In the genomic region with DNA sequence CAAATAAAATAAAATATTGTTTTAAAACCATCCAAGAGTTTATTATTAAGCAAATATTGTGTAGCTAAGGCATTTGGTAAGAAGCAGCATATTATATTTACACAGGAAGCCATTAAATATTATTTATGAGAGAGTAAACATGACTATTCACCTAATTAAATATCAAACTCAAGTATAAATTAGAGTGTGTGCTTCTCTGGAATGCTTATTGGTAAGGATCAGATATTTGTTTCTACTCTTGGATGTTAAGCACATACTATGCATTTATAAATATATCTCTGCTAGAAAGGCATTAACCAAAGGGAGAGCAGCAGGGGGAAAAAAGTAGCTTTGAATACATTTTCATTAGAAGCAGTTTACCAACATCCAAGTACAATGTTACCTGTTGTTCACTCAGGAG, we compare ENCODE assay signal across 6 cellular contexts.
DNase-seq lines count a peak whose midpoint lies in the region; FAIRE-seq and TF ChIP-seq lines count a peak whose summit lies in the region.
"Not testable (repeated sequence)": the region's sequence is repeated elsewhere in the genome, so short reads cannot be mapped to it uniquely, and the experiment has no call there.

No MANE protein-coding gene starts in this region.

- H4K91ac ChIP-seq in H1 (replicated peaks; ENCODE audit: insufficient read length, low read length) = not testable (repeated sequence)

- POLR2A ChIA-PET in H1 (lab: Charles Lee; ENCODE audit: partially characterized antibody) = not testable (repeated sequence)

- H3K4me1 ChIP-seq in H1 (replicated peaks in 1 of 4; ENCODE audit: control insufficient read depth in 3 of 4, insufficient read depth in 4 of 4, low read length in 3 of 4); small intestine (ENCODE audit: control insufficient read depth in 2 of 2, insufficient read depth in 1 of 2, low read depth in 1 of 2, low read length in 1 of 2): not testable (repeated sequence)

- not testable (repeated sequence) for H2BK20ac ChIP-seq in H1 (ENCODE audit: low read length)

- not testable (repeated sequence) for H3K79me2 ChIP-seq in H1 (ENCODE audit: control insufficient read depth in 1 of 2, insufficient read depth in 2 of 2, low read length in 2 of 2)

- not testable (repeated sequence) for H3K36me3 ChIP-seq in H1 (ENCODE audit: control insufficient read depth in 2 of 4, insufficient read depth in 4 of 4, low read length in 3 of 4); small intestine (ENCODE audit: control insufficient read depth in 2 of 2, insufficient read depth in 2 of 2, low read length in 2 of 2)

- H3K27ac ChIP-seq in 22Rv1 = peak overlapping the region; percentile 65
- H3K27ac ChIP-seq in H1 (ENCODE audit: low read depth, low read length); small intestine (ENCODE audit: low read depth in 1 of 2, low read length in 1 of 2): not testable (repeated sequence)

- H3K23me2 ChIP-seq in H1 (ENCODE audit: low read depth, low read length) = not testable (repeated sequence)

- not testable (repeated sequence) for H2BK5ac ChIP-seq in H1 (ENCODE audit: low read depth, low read length)

- TF ChIP-seq CTCF in 22Rv1 (IDR thresholded peaks at IDR 0.05); LNCaP clone FGC (IDR thresholded peaks at IDR 0.05; ENCODE audit: control insufficient read depth, extremely low read depth, insufficient read depth); H1 (IDR thresholded peaks at IDR 0.05; ENCODE audit: control extremely low read depth in 1 of 3, insufficient read depth in 1 of 3, low read depth in 1 of 3, low read length in 3 of 3): not testable (repeated sequence)

- not testable (repeated sequence) for H2BK12ac ChIP-seq in H1 (ENCODE audit: low read depth, low read length)

- not testable (repeated sequence) for H3K27me3 ChIP-seq in H1 (replicated peaks in 1 of 4; ENCODE audit: control insufficient read depth in 3 of 4, extremely low read depth in 1 of 4, insufficient read depth in 3 of 4, low read length in 3 of 4); small intestine (ENCODE audit: control insufficient read depth in 2 of 2, insufficient read depth in 2 of 2, low read length in 2 of 2)

- not testable (repeated sequence) for H2AK5ac ChIP-seq in H1 (ENCODE audit: low read depth, low read length)

- not testable (repeated sequence) for H4K5ac ChIP-seq in H1 (ENCODE audit: insufficient read length, low read depth, low read length)

- not testable (repeated sequence) for H3K4me3 ChIP-seq in LNCaP clone FGC (ENCODE audit: low read depth, low read length); H1 (ENCODE audit: extremely low read depth in 1 of 4, insufficient read depth in 2 of 4, low read depth in 3 of 4, low read length in 4 of 4); small intestine (ENCODE audit: low read depth in 1 of 2, low read length in 2 of 2)

- CTCF ChIA-PET in H1 (lab: Charles Lee; ENCODE audit: partially characterized antibody) = not testable (repeated sequence)

- H3K14ac ChIP-seq in H1 (ENCODE audit: insufficient read length) = not testable (repeated sequence)

- TF ChIP-seq POLR2A in GM12891 (IDR thresholded peaks at IDR 0.05; ENCODE audit: low read depth, low read length); H54 (IDR thresholded peaks at IDR 0.05; ENCODE audit: low read depth, low read length); H1 (IDR thresholded peaks at IDR 0.05; ENCODE audit: control extremely low read depth in 1 of 2, low read depth in 2 of 2, low read length in 2 of 2): not testable (repeated sequence)

- FAIRE-seq in GM12891 (lab: Jason Lieb, UNC) (peak; percentile 74), H54 (lab: Jason Lieb, UNC) (peak; percentile 53), H1 (lab: Jason Lieb, UNC) (peak; percentile 45), small intestine (lab: Jason Lieb, UNC) (peak; percentile 85)

- H3K23ac ChIP-seq in H1 (ENCODE audit: insufficient read length) = not testable (repeated sequence)

- not testable (repeated sequence) for H2BK15ac ChIP-seq in H1 (ENCODE audit: low read length)

- not testable (repeated sequence) for TF ChIP-seq RAD21 in H1 (IDR thresholded peaks at IDR 0.05 in 1 of 2, conservative IDR thresholded peaks at IDR 0.05 in 1 of 2; ENCODE audit: low read depth in 2 of 2, low read length in 2 of 2)

- not testable (repeated sequence) for H3K79me1 ChIP-seq in H1 (ENCODE audit: low read depth, low read length)

- H2BK120ac ChIP-seq in H1 (replicated peaks; ENCODE audit: low read depth, low read length) = not testable (repeated sequence)

- H4K20me1 ChIP-seq in H1 (replicated peaks in 1 of 2; ENCODE audit: control insufficient read depth in 1 of 2, insufficient read depth in 2 of 2, low read length in 2 of 2) = not testable (repeated sequence)

- H3K9ac ChIP-seq in H1 (replicated peaks in 1 of 4; ENCODE audit: extremely low read depth in 1 of 4, low read depth in 3 of 4, low read length in 3 of 4) = not testable (repeated sequence)

- not testable (repeated sequence) for H3K4ac ChIP-seq in H1 (replicated peaks; ENCODE audit: insufficient read length, low read depth, low read length)

- H3K4me2 ChIP-seq in H1 (ENCODE audit: insufficient read depth in 1 of 2, low read depth in 2 of 2, low read length in 2 of 2) = not testable (repeated sequence)

- not testable (repeated sequence) for H3K56ac ChIP-seq in H1 (replicated peaks; ENCODE audit: insufficient read length, low read depth, low read length)

- H2AFZ ChIP-seq in H1 (ENCODE audit: low read length) = not testable (repeated sequence)

- not testable (repeated sequence) for H4K8ac ChIP-seq in H1 (ENCODE audit: extremely low read depth, insufficient read depth, low read length)

- H3K9me3 ChIP-seq in H1 (ENCODE audit: insufficient read depth in 2 of 2, low read depth in 1 of 2, low read length in 1 of 2); small intestine (ENCODE audit: control insufficient read depth, low read depth): not testable (repeated sequence)

- DNase-seq in GM12891 (ENCODE audit: insufficient read length, low spot score); H54 (ENCODE audit: insufficient read length, low spot score); H1 (ENCODE audit: low read depth in 1 of 2, low spot score in 2 of 2); small intestine: not testable (repeated sequence)
- peak; percentile 53 for DNase-seq in LNCaP clone FGC (ENCODE audit: low read depth)

- not testable (repeated sequence) for TF ChIP-seq EP300 in H1 (IDR thresholded peaks at IDR 0.05; ENCODE audit: borderline replicate concordance in 1 of 2, low read depth in 2 of 2, low read length in 2 of 2)

- not testable (repeated sequence) for H3K18ac ChIP-seq in H1 (ENCODE audit: extremely low read depth, low read length)
